15 cellular contexts compared by ENCODE assay signal in genomic region chr14:23079716-23080115, GRCh38. TPM values are rescaled to one million over a fixed set of nuclear protein-coding genes. Genes with fewer than 3 reads are reported as not detected.
DNase-seq lines count a peak whose midpoint lies in the region; ATAC-seq and TF ChIP-seq lines count a peak whose summit lies in the region.
"Had no signal": no experiment of that assay in that cellular context is flagged by ENCODE, and none has a peak within 500 bp of the region (broad histone marks: within the 10 kb centered on the region; RNA-seq: fewer than 3 reads in every experiment).

No MANE protein-coding gene starts in this region.

- RAD21 ChIA-PET in HCT116 (lab: Charles Lee; ENCODE audit: low non-redundant PET in 1 of 2, low total read pairs in 2 of 2, uncharacterized antibody in 2 of 2, unreplicated experiment in 2 of 2), result no interaction called here

- no peak overlapping the region for H2AFZ ChIP-seq in HCT116 (ENCODE audit: low read depth, low read length, poor library complexity, severe bottlenecking)

- H3K4me3 Mint-ChIP-seq in chondrocyte (ENCODE audit: unreplicated experiment), result no peak overlapping the region
- no peak overlapping the region for H3K4me3 Mint-ChIP-seq in mesothelial cell of epicardium
- H3K4me3 Mint-ChIP-seq: central memory CD8-positive, alpha-beta T cell had no signal

- 0 out of 2 replicates have a peak overlapping the region, but pooled peaks have one; percentile 5 for H3K27ac ChIP-seq in HCT116 (ENCODE audit: low read depth, low read length)

- H3K9me3 ChIP-seq in HCT116 (ENCODE audit: control insufficient read depth in 1 of 2, insufficient read depth in 1 of 2, low read depth in 1 of 2, low read length in 2 of 2), result no peaks in the 10 kb centered on the region
- H3K9me3 ChIP-seq: transverse colon had no signal

- H3K27me3 ChIP-seq in HCT116 (ENCODE audit: insufficient read depth, low read length), result no peaks in the 10 kb centered on the region
- H3K27me3 ChIP-seq: transverse colon had no signal

- H3K4me2 ChIP-seq in HCT116 (ENCODE audit: low read length), result peak overlapping the region; percentile 45

- no peak for TF ChIP-seq RAD21 in HCT116 (IDR thresholded peaks at IDR 0.05; ENCODE audit: low read depth)

- H3K9ac ChIP-seq in HCT116 (ENCODE audit: low read length), result no peak overlapping the region

- H3K27ac Mint-ChIP-seq in chondrocyte (ENCODE audit: unreplicated experiment) (peak overlapping the region; percentile 80), mesothelial cell of epicardium (no peak overlapping the region)

- CTCF ChIA-PET in HCT116 (lab: Charles Lee), result interaction anchor here (3.5 to 3.6 kb wide), 2 partner anchors 8 to 11 kb away, joined by 12 to 51 read pairs; no protein-coding TSS in a partner anchor

- no peak overlapping the region for H3K4me3 ChIP-seq in HCT116 (replicated peaks in 1 of 2; ENCODE audit: low read depth in 1 of 2, low read length in 2 of 2)
- H3K4me3 ChIP-seq: transverse colon had no signal

- H3K36me3 Mint-ChIP-seq in chondrocyte (ENCODE audit: low read depth), result peaks cover 30% of the 10 kb centered on the region
- H3K36me3 Mint-ChIP-seq in mesothelial cell of epicardium, result peaks cover 31% of the 10 kb centered on the region

- H3K9me2 ChIP-seq in HCT116 (ENCODE audit: insufficient read depth), result no peaks in the 10 kb centered on the region

- TF ChIP-seq POLR2A in HCT116 (IDR thresholded peaks at IDR 0.05; ENCODE audit: borderline replicate concordance, extremely low read depth, insufficient read depth, insufficient read length), result no peak

- DNase-seq in AG08395 (ENCODE audit: low spot score) (peak; percentile 40), HCT116 (ENCODE audit: low read depth, low spot score) (no peak), chondrocyte (ENCODE audit: low spot score) (no peak), omental fat pad (ENCODE audit: low spot score) (no peak), retina (no peak), mesothelial cell of epicardium (ENCODE audit: low spot score in 2 of 2, unreplicated experiment in 2 of 2) (no peak), NCI-H187 (lab: John Stamatoyannopoulos, UW) (no peak)
- DNase-seq: activated CD8-positive, alpha-beta memory T cell treated with anti-CD3 and anti-CD28 coated beads, Interleukin-2, amount 50 U/mL, for 48 hours; Kasumi-1; left ventricle myocardium superior; T-helper 9 cell; transverse colon had no signal

- H3K9me3 Mint-ChIP-seq in chondrocyte (ENCODE audit: low read depth) (no peaks in the 10 kb centered on the region), mesothelial cell of epicardium (no peaks in the 10 kb centered on the region)
- H3K9me3 Mint-ChIP-seq: central memory CD8-positive, alpha-beta T cell had no signal

- H3K4me1 Mint-ChIP-seq in chondrocyte (ENCODE audit: low read depth) (peaks cover 30% of the 10 kb centered on the region), mesothelial cell of epicardium (no peaks in the 10 kb centered on the region)

- no peak for ATAC-seq in HCT116
- ATAC-seq in omental fat pad (ENCODE audit: low FRiP score), result peak; percentile 20
- no peak for ATAC-seq in HG02798 (IDR thresholded peaks at IDR 0.05; ENCODE audit: poor library complexity, unreplicated experiment)
- ATAC-seq: left ventricle myocardium superior had no signal

- H4K20me1 ChIP-seq in HCT116 (ENCODE audit: insufficient read depth), result no peaks in the 10 kb centered on the region

- POLR2A ChIA-PET in HCT116 (lab: Charles Lee), result no interaction called here

- intact Hi-C loops in HCT116 (cut with micrococcal nuclease), result no loop called here

- peaks cover 63 to 69% of the 10 kb centered on the region in 2 experiments for H3K36me3 ChIP-seq in HCT116 (ENCODE audit: control insufficient read depth in 1 of 2, insufficient read depth in 2 of 2, low read length in 2 of 2)

- H3K27me3 Mint-ChIP-seq in chondrocyte (ENCODE audit: low read depth) (no peaks in the 10 kb centered on the region), mesothelial cell of epicardium (ENCODE audit: low read depth) (no peaks in the 10 kb centered on the region)
- H3K27me3 Mint-ChIP-seq: central memory CD8-positive, alpha-beta T cell had no signal

- BruUV-seq in HCT116 (replicated peaks; lab: Mats Ljungman, UMichigan), result no TSS peak

- H3K4me1 ChIP-seq in HCT116 (ENCODE audit: control insufficient read depth in 1 of 2, insufficient read depth in 2 of 2, low read length in 2 of 2), result peaks cover 13 to 42% of the 10 kb centered on the region in 2 experiments

- H3K79me2 ChIP-seq in HCT116 (ENCODE audit: insufficient read depth, low read length), result peaks cover 24% of the 10 kb centered on the region

- TF ChIP-seq CTCF in HCT116 (IDR thresholded peaks at IDR 0.05 in 2 of 3, conservative IDR thresholded peaks at IDR 0.05 in 1 of 3; ENCODE audit: borderline replicate concordance in 1 of 3, insufficient read depth in 1 of 3, low read depth in 2 of 3, low read length in 2 of 3) (no peak), chondrocyte (IDR thresholded peaks at IDR 0.05) (no peak), omental fat pad (IDR thresholded peaks at IDR 0.05) (no peak), mesothelial cell of epicardium (IDR thresholded peaks at IDR 0.05; ENCODE audit: unreplicated experiment) (no peak)

TF ChIP-seq in HCT116, 20 proteins besides CTCF, POLR2A, EP300 and RAD21 (continues in another document):
- TF ChIP-seq FOSL1 (IDR thresholded peaks at IDR 0.05; ENCODE audit: low read depth) (no peak), CEBPB (IDR thresholded peaks at IDR 0.05; ENCODE audit: low read depth) (no peak), YY1 (IDR thresholded peaks at IDR 0.05; ENCODE audit: extremely low read depth, insufficient replicate concordance, low read depth, low read length) (no peak), ELF1 (IDR thresholded peaks at IDR 0.05; ENCODE audit: borderline replicate concordance, low read depth) (no peak), SIN3A (IDR thresholded peaks at IDR 0.05; ENCODE audit: low read depth) (no peak)
- TF ChIP-seq, protein P1, sequence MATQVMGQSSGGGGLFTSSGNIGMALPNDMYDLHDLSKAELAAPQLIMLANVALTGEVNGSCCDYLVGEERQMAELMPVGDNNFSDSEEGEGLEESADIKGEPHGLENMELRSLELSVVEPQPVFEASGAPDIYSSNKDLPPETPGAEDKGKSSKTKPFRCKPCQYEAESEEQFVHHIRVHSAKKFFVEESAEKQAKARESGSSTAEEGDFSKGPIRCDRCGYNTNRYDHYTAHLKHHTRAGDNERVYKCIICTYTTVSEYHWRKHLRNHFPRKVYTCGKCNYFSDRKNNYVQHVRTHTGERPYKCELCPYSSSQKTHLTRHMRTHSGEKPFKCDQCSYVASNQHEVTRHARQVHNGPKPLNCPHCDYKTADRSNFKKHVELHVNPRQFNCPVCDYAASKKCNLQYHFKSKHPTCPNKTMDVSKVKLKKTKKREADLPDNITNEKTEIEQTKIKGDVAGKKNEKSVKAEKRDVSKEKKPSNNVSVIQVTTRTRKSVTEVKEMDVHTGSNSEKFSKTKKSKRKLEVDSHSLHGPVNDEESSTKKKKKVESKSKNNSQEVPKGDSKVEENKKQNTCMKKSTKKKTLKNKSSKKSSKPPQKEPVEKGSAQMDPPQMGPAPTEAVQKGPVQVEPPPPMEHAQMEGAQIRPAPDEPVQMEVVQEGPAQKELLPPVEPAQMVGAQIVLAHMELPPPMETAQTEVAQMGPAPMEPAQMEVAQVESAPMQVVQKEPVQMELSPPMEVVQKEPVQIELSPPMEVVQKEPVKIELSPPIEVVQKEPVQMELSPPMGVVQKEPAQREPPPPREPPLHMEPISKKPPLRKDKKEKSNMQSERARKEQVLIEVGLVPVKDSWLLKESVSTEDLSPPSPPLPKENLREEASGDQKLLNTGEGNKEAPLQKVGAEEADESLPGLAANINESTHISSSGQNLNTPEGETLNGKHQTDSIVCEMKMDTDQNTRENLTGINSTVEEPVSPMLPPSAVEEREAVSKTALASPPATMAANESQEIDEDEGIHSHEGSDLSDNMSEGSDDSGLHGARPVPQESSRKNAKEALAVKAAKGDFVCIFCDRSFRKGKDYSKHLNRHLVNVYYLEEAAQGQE (IDR thresholded peaks at IDR 0.05; ENCODE audit: low read depth), result no peak
- TF ChIP-seq, protein P2, sequence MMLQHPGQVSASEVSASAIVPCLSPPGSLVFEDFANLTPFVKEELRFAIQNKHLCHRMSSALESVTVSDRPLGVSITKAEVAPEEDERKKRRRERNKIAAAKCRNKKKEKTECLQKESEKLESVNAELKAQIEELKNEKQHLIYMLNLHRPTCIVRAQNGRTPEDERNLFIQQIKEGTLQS (IDR thresholded peaks at IDR 0.05), result no peak

RNA-seq across cellular contexts. Expression of gene ACIN1, which starts 15.2 kb away (rescaled TPM):
- total RNA-seq in HCT116 (2021; ENCODE audit: unreplicated experiment), result 179 TPM
- 96.6 and 113 TPM in 2 replicates for polyA plus RNA-seq in HCT116 (2012)
- total RNA-seq in chondrocyte, result 129 to 169 TPM (median 137 TPM) in 3 replicates
- 100 to 1,000 TPM in 3 of 4 donors, 10 to 100 TPM in 1; 85.6 to 143 (median 120) TPM for total RNA-seq in omental fat pad
- 372 to 401 TPM (median 374 TPM) in 3 replicates for total RNA-seq in mesothelial cell of epicardium

RNA-seq across cellular contexts. Expression of gene C14orf119, which starts 15.6 kb away (rescaled TPM):
- total RNA-seq in HCT116 (2021; ENCODE audit: unreplicated experiment) (46.8 TPM), chondrocyte (51.0 to 56.8 TPM (median 52.5 TPM) in 3 replicates), omental fat pad (10 to 100 TPM; 39.2 to 46.7 (median 43.6) TPM), mesothelial cell of epicardium (43.2 to 48.5 TPM (median 45.6 TPM) in 3 replicates)
- 46.4 and 55.3 TPM in 2 replicates for polyA plus RNA-seq in HCT116 (2012)

RNA-seq across cellular contexts. Expression of gene CDH24, which starts 22.4 kb away (rescaled TPM):
- 19.3 TPM for total RNA-seq in HCT116 (2021; ENCODE audit: unreplicated experiment)
- polyA plus RNA-seq in HCT116 (2012), result 10.7 and 11.9 TPM in 2 replicates
- total RNA-seq in chondrocyte, result 9.3 to 10.6 TPM (median 10.2 TPM) in 3 replicates
- total RNA-seq in omental fat pad, result 1 to 10 TPM; 1.6 to 4.9 (median 1.8) TPM
- 26.4 to 30.4 TPM (median 29.3 TPM) in 3 replicates for total RNA-seq in mesothelial cell of epicardium

RNA-seq across cellular contexts. Expression of gene CIROP, which starts 25.1 kb away (rescaled TPM):
- not detected for total RNA-seq in HCT116 (2021; ENCODE audit: unreplicated experiment)
- polyA plus RNA-seq in HCT116 (2012), result not detected in 2 replicates
- total RNA-seq in chondrocyte, result not detected in 3 replicates
- under 1 TPM in 1 of 4 donors, not detected in 3; 0.25 TPM for total RNA-seq in omental fat pad
- not detected in 3 replicates for total RNA-seq in mesothelial cell of epicardium
- total RNA-seq: left ventricle myocardium superior, posterior vena cava, transverse colon had no signal

RNA-seq across cellular contexts. Expression of gene PSMB11, which starts 37.7 kb away (rescaled TPM):
- total RNA-seq in HCT116 (2021; ENCODE audit: unreplicated experiment) (not detected), chondrocyte (not detected in 3 replicates), omental fat pad (not detected), mesothelial cell of epicardium (0.09 TPM in 1 of 3 replicates, not detected in the others)
- polyA plus RNA-seq in HCT116 (2012), result not detected in 2 replicates
- total RNA-seq: left ventricle myocardium superior, posterior vena cava, transverse colon had no signal
